Comparison of ENCODE assay signal across 8 cellular contexts in the genomic region with DNA sequence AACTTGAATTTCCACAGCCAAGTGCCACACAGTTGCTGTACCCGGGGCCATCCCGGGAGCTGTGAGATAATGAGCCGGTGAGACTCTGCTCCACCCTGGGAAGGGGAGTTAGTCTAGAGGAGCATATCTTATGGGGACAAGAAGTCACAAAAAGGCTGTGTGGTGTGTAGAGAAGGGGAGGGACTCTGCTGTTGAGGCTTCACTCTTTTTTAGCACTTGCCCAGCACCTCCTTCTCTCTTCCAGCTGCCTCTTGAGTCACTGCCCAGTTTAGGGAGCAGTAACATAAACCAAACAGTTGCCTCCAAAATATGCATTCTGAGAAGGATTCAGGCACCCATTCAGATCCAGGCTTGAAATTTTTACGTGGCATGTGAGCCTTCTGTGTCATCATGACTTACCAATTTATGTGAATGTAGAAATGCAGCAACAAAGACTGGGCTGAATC. TPM values are rescaled to one million over a fixed set of nuclear protein-coding genes. Genes with fewer than 3 reads are reported as not detected.
DNase-seq lines count a peak whose midpoint lies in the region; ATAC-seq lines count a peak whose summit lies in the region.

No MANE protein-coding gene starts in this region.

- H3K36me3 ChIP-seq in rectal smooth muscle tissue (ENCODE audit: control insufficient read depth, insufficient read depth, low read length): no peaks in the 10 kb centered on the region

- peaks cover 16% of the 10 kb centered on the region for H3K4me1 ChIP-seq in rectal smooth muscle tissue (ENCODE audit: control insufficient read depth, insufficient read depth, low read length)

- peak overlapping the region; percentile 99 for H3K27ac Mint-ChIP-seq in activated naive CD8-positive, alpha-beta T cell treated with anti-CD3 and anti-CD28 coated beads, Interleukin-2, amount 50 U/mL, for 24 hours

- H3K9ac ChIP-seq in rectal smooth muscle tissue (ENCODE audit: low read length): peak overlapping the region; percentile 63

- peaks cover 26% of the 10 kb centered on the region for H3K36me3 Mint-ChIP-seq in activated naive CD8-positive, alpha-beta T cell treated with anti-CD3 and anti-CD28 coated beads, Interleukin-2, amount 50 U/mL, for 24 hours (ENCODE audit: low read depth)

- DNase-seq in GM03348 (ENCODE audit: low spot score) (peak; percentile 70), Kasumi-1 (lab: John Stamatoyannopoulos, UW) (peak; percentile 49 to 53), left ventricle myocardium superior (no peak), DMS114 treated with DMSO at 0.1 percent for 48 hours (lab: John Stamatoyannopoulos, UW; ENCODE audit: unreplicated experiment) (no peak)
- DNase-seq in activated naive CD8-positive, alpha-beta T cell treated with anti-CD3 and anti-CD28 coated beads, Interleukin-2, amount 50 U/mL, for 24 hours: no peak

- H3K27me3 ChIP-seq in rectal smooth muscle tissue (ENCODE audit: control insufficient read depth, insufficient read depth, low read length): no peaks in the 10 kb centered on the region

- H3K4me3 ChIP-seq in rectal smooth muscle tissue (ENCODE audit: low read length): peak overlapping the region; percentile 93

- peak; percentile 4 for ATAC-seq in GM21737 (IDR thresholded peaks at IDR 0.05; ENCODE audit: unreplicated experiment)
- ATAC-seq in activated naive CD8-positive, alpha-beta T cell treated with anti-CD3 and anti-CD28 coated beads, Interleukin-2, amount 50 U/mL, for 24 hours: peak; percentile 45
- ATAC-seq in left ventricle myocardium superior: peak; percentile 20
- ATAC-seq in GM18861 (IDR thresholded peaks at IDR 0.05; ENCODE audit: unreplicated experiment): no peak

- intact Hi-C loops in left ventricle myocardium superior (cut with micrococcal nuclease): no loop called here

- H3K4me1 Mint-ChIP-seq in activated naive CD8-positive, alpha-beta T cell treated with anti-CD3 and anti-CD28 coated beads, Interleukin-2, amount 50 U/mL, for 24 hours: peaks cover 56% of the 10 kb centered on the region

- peak overlapping the region; percentile 93 for H3K27ac ChIP-seq in rectal smooth muscle tissue (ENCODE audit: low read depth, low read length)

- H3K4me3 Mint-ChIP-seq in activated naive CD8-positive, alpha-beta T cell treated with anti-CD3 and anti-CD28 coated beads, Interleukin-2, amount 50 U/mL, for 24 hours: peak overlapping the region; percentile 96

- no peaks in the 10 kb centered on the region for H3K9me3 Mint-ChIP-seq in activated naive CD8-positive, alpha-beta T cell treated with anti-CD3 and anti-CD28 coated beads, Interleukin-2, amount 50 U/mL, for 24 hours

- H3K27me3 Mint-ChIP-seq in activated naive CD8-positive, alpha-beta T cell treated with anti-CD3 and anti-CD28 coated beads, Interleukin-2, amount 50 U/mL, for 24 hours: no peaks in the 10 kb centered on the region

RNA-seq across cellular contexts. Expression of gene WDR26, which starts 0.7 kb away (rescaled TPM):
- total RNA-seq in left ventricle myocardium superior: 62.9 TPM

Comparison
In these comparisons a context has a peak if more than half of its experiments do, and no peak if none do; other contexts are left out.
1. DNase-seq: peak in GM03348 (single experiment) and Kasumi-1 (2 of 2); none in activated naive CD8-positive, alpha-beta T cell treated with anti-CD3 and anti-CD28 coated beads, Interleukin-2, amount 50 U/mL, for 24 hours (single experiment), left ventricle myocardium superior (single experiment) and DMS114 treated with DMSO at 0.1 percent for 48 hours (single experiment).